8 cellular contexts compared by ENCODE assay signal in the genomic region with DNA sequence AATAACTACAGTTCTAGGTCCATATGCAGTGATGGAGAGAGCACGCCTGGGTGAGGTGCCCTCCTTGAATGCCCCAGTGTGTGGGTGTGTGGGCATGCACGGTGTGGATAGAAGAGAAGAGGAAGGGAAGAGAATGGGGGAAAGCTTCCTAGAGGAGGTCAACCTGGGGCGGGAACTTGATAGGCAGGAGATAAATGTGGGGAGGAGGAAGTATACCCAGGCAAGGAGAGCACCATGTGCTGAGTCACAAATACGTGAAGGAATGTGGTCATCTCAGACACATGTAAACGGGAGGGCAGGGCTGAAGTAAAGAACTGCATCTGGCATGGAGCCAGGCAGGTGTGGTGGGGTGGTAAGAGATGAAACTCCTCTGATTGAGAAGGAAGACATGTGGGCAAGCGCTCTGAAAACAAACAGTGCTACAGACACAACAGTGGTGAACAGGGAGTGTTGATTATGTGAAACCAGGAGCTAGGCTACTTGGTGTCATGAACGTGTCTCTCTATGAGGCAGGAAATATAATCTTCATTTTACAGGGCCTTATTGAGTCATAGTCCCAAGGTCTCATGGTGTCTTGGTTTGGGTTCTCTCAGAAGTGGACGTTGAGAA.
DNase-seq lines count a peak whose midpoint lies in the region; ATAC-seq and TF ChIP-seq lines count a peak whose summit lies in the region.

No MANE protein-coding gene starts in this region.

- H3K4me3 ChIP-seq in GM12865 (ENCODE audit: low read depth, low read length): no peak overlapping the region
- no peak overlapping the region for H3K4me3 ChIP-seq in HAP-1
- H3K4me3 ChIP-seq in ascending aorta: no peak overlapping the region

- intact Hi-C loops in ascending aorta (cut with DNase I): no loop called here

- peak; percentile 91 for DNase-seq in GM12865 (ENCODE audit: low read depth)
- DNase-seq in M059J (ENCODE audit: low read depth): peak; percentile 86
- DNase-seq in activated T-helper 1 cell treated with Interleukin-2 at 50 U/mL for 16 hours (ENCODE audit: low read depth): peak; percentile 20
- DNase-seq in stimulated activated CD4-positive, alpha-beta T cell treated with anti-CD3 and anti-CD28 coated beads, Interleukin-15, amount 100 ng/mL, for 24 hours: peak; percentile 87
- DNase-seq in DMS 273 treated with DMSO at 0.1 percent for 48 hours (lab: John Stamatoyannopoulos, UW): no peak
- no peak for DNase-seq in HAP-1 (ENCODE audit: low spot score in 2 of 2)
- no peak for DNase-seq in ascending aorta (ENCODE audit: low spot score in 2 of 2)

- in situ Hi-C loops in HAP-1 (cut with MboI; ENCODE audit: low sequenced_read_pairs): no loop called here

- TF ChIP-seq CTCF in GM12865 (IDR thresholded peaks at IDR 0.05; ENCODE audit: insufficient read depth, low read depth, low read length, missing control alignments): no peak
- no peak for TF ChIP-seq CTCF in ascending aorta (IDR thresholded peaks at IDR 0.05)

- H3K27ac ChIP-seq in ascending aorta: no peak overlapping the region

- peak; percentile 74 for ATAC-seq in GM21723 (IDR thresholded peaks at IDR 0.05; ENCODE audit: unreplicated experiment)

- no peaks in the 10 kb centered on the region; the same call in 1 of the 2 replicates for H3K9me3 ChIP-seq in HAP-1
- H3K9me3 ChIP-seq in ascending aorta: no peaks in the 10 kb centered on the region

- H3K27me3 ChIP-seq in HAP-1 (ENCODE audit: low read depth) (0 out of 2 replicates have a peak, but pooled peaks cover 3% of the 10 kb centered on the region), ascending aorta (no peaks in the 10 kb centered on the region)

- no peaks in the 10 kb centered on the region for H3K4me1 ChIP-seq in HAP-1
- no peaks in the 10 kb centered on the region for H3K4me1 ChIP-seq in ascending aorta

- H3K36me3 ChIP-seq in HAP-1 (replicated peaks) (no peaks in the 10 kb centered on the region), ascending aorta (no peaks in the 10 kb centered on the region)

Comparison
In these comparisons a context has a peak if more than half of its experiments do, and no peak if none do; other contexts are left out.
1. DNase-seq: peak in GM12865 (single experiment), M059J (single experiment), activated T-helper 1 cell treated with Interleukin-2 at 50 U/mL for 16 hours (single experiment) and stimulated activated CD4-positive, alpha-beta T cell treated with anti-CD3 and anti-CD28 coated beads, Interleukin-15, amount 100 ng/mL, for 24 hours (single experiment); none in DMS 273 treated with DMSO at 0.1 percent for 48 hours (single experiment), HAP-1 (0 of 2) and ascending aorta (0 of 2).